In genomic region chr11:124745835-124746620, GRCh38 we compare ENCODE assay signal across 1 cellular context.
A peak's percentile ranks its signal among the peaks of the same experiment; 100 is the strongest.
TF ChIP-seq lines count a peak whose summit lies in the region.

No MANE protein-coding gene starts in this region.

TF ChIP-seq in HEK293, 187 proteins besides CTCF, POLR2A, EP300 and RAD21 (continued from another document):
- TF ChIP-seq TSHZ1 (tag by site-specific recombination; IDR thresholded peaks at IDR 0.05; ENCODE audit: borderline replicate concordance), result no peak
- no peak for TF ChIP-seq KLF7 (tag by site-specific recombination; IDR thresholded peaks at IDR 0.05; ENCODE audit: borderline replicate concordance)
- no peak for TF ChIP-seq ZNF624 (tag by site-specific recombination; IDR thresholded peaks at IDR 0.05)
- TF ChIP-seq ZNF473 (tag by site-specific recombination; IDR thresholded peaks at IDR 0.05), result no peak
- TF ChIP-seq ZFP3 (tag by site-specific recombination; IDR thresholded peaks at IDR 0.05; ENCODE audit: low read depth), result no peak
- no peak for TF ChIP-seq ZNF132 (tag by site-specific recombination; IDR thresholded peaks at IDR 0.05; ENCODE audit: borderline replicate concordance)
- no peak for TF ChIP-seq BCL6B (tag by site-specific recombination; IDR thresholded peaks at IDR 0.05)
- no peak for TF ChIP-seq ZNF433 (tag by site-specific recombination; IDR thresholded peaks at IDR 0.05; ENCODE audit: low read depth)
- no peak for TF ChIP-seq ZNF112 (tag by site-specific recombination; IDR thresholded peaks at IDR 0.05)
- TF ChIP-seq GLIS1 (tag by site-specific recombination; IDR thresholded peaks at IDR 0.05), result no peak
- no peak for TF ChIP-seq ZNF366 (tag by site-specific recombination; conservative IDR thresholded peaks at IDR 0.05)
- no peak for TF ChIP-seq ZNF274 (IDR thresholded peaks at IDR 0.05; ENCODE audit: low read length)
- no peak for TF ChIP-seq ZNF274 (tag by site-specific recombination; IDR thresholded peaks at IDR 0.05; ENCODE audit: borderline replicate concordance)
- no peak for TF ChIP-seq MZF1 (tag by site-specific recombination; IDR thresholded peaks at IDR 0.05; ENCODE audit: borderline replicate concordance)
- TF ChIP-seq GLIS2 (tag by site-specific recombination; IDR thresholded peaks at IDR 0.05), result 0 out of 2 replicates have a peak, but pooled peaks have one; percentile 19
- no peak for TF ChIP-seq SCRT1 (tag by site-specific recombination; IDR thresholded peaks at IDR 0.05; ENCODE audit: borderline replicate concordance)
- no peak for TF ChIP-seq ZNF701 (tag by site-specific recombination; IDR thresholded peaks at IDR 0.05)
- TF ChIP-seq BCL11B (tag by site-specific recombination; IDR thresholded peaks at IDR 0.05; ENCODE audit: low read depth), result no peak
- TF ChIP-seq ZNF585B (tag by site-specific recombination; IDR thresholded peaks at IDR 0.05), result no peak
- peak; percentile 43; the same call in 1 of the 2 replicates for TF ChIP-seq ZBTB20 (tag by site-specific recombination; IDR thresholded peaks at IDR 0.05)
- TF ChIP-seq ZNF660 (tag by site-specific recombination; IDR thresholded peaks at IDR 0.05), result no peak
- no peak for TF ChIP-seq ZNF518A (tag by site-specific recombination; conservative IDR thresholded peaks at IDR 0.05; ENCODE audit: low read depth)
- no peak for TF ChIP-seq ZNF280C (tag by site-specific recombination; IDR thresholded peaks at IDR 0.05)
- TF ChIP-seq ZNF211 (tag by site-specific recombination; IDR thresholded peaks at IDR 0.05; ENCODE audit: low read depth), result no peak
- no peak for TF ChIP-seq ZNF10 (tag by site-specific recombination; IDR thresholded peaks at IDR 0.05)
- peak; percentile 29; the same call in 1 of the 2 replicates for TF ChIP-seq PATZ1 (tag by site-specific recombination; IDR thresholded peaks at IDR 0.05)
